13 cellular contexts compared by ENCODE assay signal in genomic region chr12:88633312-88633711, GRCh38. TPM values are rescaled to one million over a fixed set of nuclear protein-coding genes. Genes with fewer than 3 reads are reported as not detected.
DNase-seq lines count a peak whose midpoint lies in the region; ATAC-seq and TF ChIP-seq lines count a peak whose summit lies in the region.
"Had no signal": no experiment of that assay in that cellular context is flagged by ENCODE, and none has a peak within 500 bp of the region (broad histone marks: within the 10 kb centered on the region; RNA-seq: fewer than 3 reads in every experiment).

No MANE protein-coding gene starts in this region.

- H3K4me3 ChIP-seq in AG09309 (ENCODE audit: control insufficient read depth, low read depth, low read length): no peak overlapping the region
- H3K4me3 ChIP-seq: right atrium auricular region had no signal

- H3K27me3 Mint-ChIP-seq in naive thymus-derived CD8-positive, alpha-beta T cell: peaks cover 0 to 1% (median 0%) of the 10 kb centered on the region in 5 donors
- no peaks in the 10 kb centered on the region for H3K27me3 Mint-ChIP-seq in T-helper 2 cell treated with Interferon-gamma antibody and Interleukin-4, amounts not matched to agents 5 μg/mL and 100 μg/mL, for 36 hours (ENCODE audit: low read depth)
- H3K27me3 Mint-ChIP-seq: central memory CD8-positive, alpha-beta T cell had no signal

- POLR2A ChIA-PET in naive thymus-derived CD8-positive, alpha-beta T cell (lab: Charles Lee): no interaction called here

- H3K27ac Mint-ChIP-seq in naive thymus-derived CD8-positive, alpha-beta T cell: no peak overlapping the region
- no peak overlapping the region for H3K27ac Mint-ChIP-seq in T-helper 2 cell treated with Interferon-gamma antibody and Interleukin-4, amounts not matched to agents 5 μg/mL and 100 μg/mL, for 36 hours

- no peaks in the 10 kb centered on the region for H3K9me3 Mint-ChIP-seq in naive thymus-derived CD8-positive, alpha-beta T cell
- H3K9me3 Mint-ChIP-seq in T-helper 2 cell treated with Interferon-gamma antibody and Interleukin-4, amounts not matched to agents 5 μg/mL and 100 μg/mL, for 36 hours: no peaks in the 10 kb centered on the region
- H3K9me3 Mint-ChIP-seq: central memory CD8-positive, alpha-beta T cell had no signal

- H3K4me3 Mint-ChIP-seq in naive thymus-derived CD8-positive, alpha-beta T cell: no peak overlapping the region
- no peak overlapping the region for H3K4me3 Mint-ChIP-seq in T-helper 2 cell treated with Interferon-gamma antibody and Interleukin-4, amounts not matched to agents 5 μg/mL and 100 μg/mL, for 36 hours
- H3K4me3 Mint-ChIP-seq: central memory CD8-positive, alpha-beta T cell had no signal

- TF ChIP-seq CTCF in AG09309 (IDR thresholded peaks at IDR 0.05; ENCODE audit: control insufficient read depth, insufficient read depth, low read depth, low read length, missing control alignments): peak; percentile 40

- intact Hi-C loops in posterior cingulate gyrus (cut with DNase I): no loop called here

- H3K4me1 Mint-ChIP-seq in naive thymus-derived CD8-positive, alpha-beta T cell: no peaks in the 10 kb centered on the region
- no peaks in the 10 kb centered on the region for H3K4me1 Mint-ChIP-seq in T-helper 2 cell treated with Interferon-gamma antibody and Interleukin-4, amounts not matched to agents 5 μg/mL and 100 μg/mL, for 36 hours (ENCODE audit: low read depth)
- H3K4me1 Mint-ChIP-seq: central memory CD8-positive, alpha-beta T cell had no signal

- ATAC-seq in left lobe of liver: peak; percentile 44
- no peak for ATAC-seq in naive thymus-derived CD8-positive, alpha-beta T cell
- ATAC-seq in HG03139 (IDR thresholded peaks at IDR 0.05; ENCODE audit: unreplicated experiment): no peak

- DNase-seq in AG09309 (ENCODE audit: low read depth) (no peak), HT-29 (ENCODE audit: low spot score) (peak; percentile 19), amniotic stem cell (lab: John Stamatoyannopoulos, UW) (peak; percentile 7), left lobe of liver (ENCODE audit: low spot score) (no peak), posterior cingulate gyrus (no peak)
- DNase-seq in naive thymus-derived CD8-positive, alpha-beta T cell: no peak
- no peak for DNase-seq in T-helper 2 cell treated with Interferon-gamma antibody and Interleukin-4, amounts not matched to agents 5 μg/mL and 100 μg/mL, for 36 hours (ENCODE audit: low spot score)
- DNase-seq: mesendoderm, NCI-H82, T-helper 9 cell had no signal

- H3K36me3 Mint-ChIP-seq in naive thymus-derived CD8-positive, alpha-beta T cell: no peaks in the 10 kb centered on the region
- H3K36me3 Mint-ChIP-seq in T-helper 2 cell treated with Interferon-gamma antibody and Interleukin-4, amounts not matched to agents 5 μg/mL and 100 μg/mL, for 36 hours (ENCODE audit: low read depth): no peaks in the 10 kb centered on the region

RNA-seq across cellular contexts. Expression of gene KITLG, which starts 53.0 kb away (rescaled TPM):
- 37.8 and 42.1 TPM in 2 replicates for total RNA-seq in HT-29 (2014; rRNA removed; shearing (Covaris generic))
- total RNA-seq in left lobe of liver: 1.4 TPM
- under 1 TPM in 1 of 2 experiments, not detected in 1; 0.33 TPM for total RNA-seq in naive thymus-derived CD8-positive, alpha-beta T cell
- polyA plus RNA-seq in naive thymus-derived CD8-positive, alpha-beta T cell: not detected

Comparison
In these comparisons a context has a peak if more than half of its experiments do, and no peak if none do; other contexts are left out.
1. DNase-seq: peak in HT-29 (single experiment) and amniotic stem cell (single experiment); none in AG09309 (single experiment), left lobe of liver (single experiment), naive thymus-derived CD8-positive, alpha-beta T cell (0 of 10), T-helper 2 cell treated with Interferon-gamma antibody and Interleukin-4, amounts not matched to agents 5 μg/mL and 100 μg/mL, for 36 hours (single experiment) and posterior cingulate gyrus (0 of 10).
2. RNA of gene KITLG, which starts 53.0 kb away (total RNA-seq): 37.8 to 42.1 TPM in HT-29; 1.4 TPM in left lobe of liver (single experiment) and 0.33 TPM in naive thymus-derived CD8-positive, alpha-beta T cell; every median in the first group is over 10 times any median in the second.